9 cellular contexts compared by ENCODE assay signal in the genomic region with DNA sequence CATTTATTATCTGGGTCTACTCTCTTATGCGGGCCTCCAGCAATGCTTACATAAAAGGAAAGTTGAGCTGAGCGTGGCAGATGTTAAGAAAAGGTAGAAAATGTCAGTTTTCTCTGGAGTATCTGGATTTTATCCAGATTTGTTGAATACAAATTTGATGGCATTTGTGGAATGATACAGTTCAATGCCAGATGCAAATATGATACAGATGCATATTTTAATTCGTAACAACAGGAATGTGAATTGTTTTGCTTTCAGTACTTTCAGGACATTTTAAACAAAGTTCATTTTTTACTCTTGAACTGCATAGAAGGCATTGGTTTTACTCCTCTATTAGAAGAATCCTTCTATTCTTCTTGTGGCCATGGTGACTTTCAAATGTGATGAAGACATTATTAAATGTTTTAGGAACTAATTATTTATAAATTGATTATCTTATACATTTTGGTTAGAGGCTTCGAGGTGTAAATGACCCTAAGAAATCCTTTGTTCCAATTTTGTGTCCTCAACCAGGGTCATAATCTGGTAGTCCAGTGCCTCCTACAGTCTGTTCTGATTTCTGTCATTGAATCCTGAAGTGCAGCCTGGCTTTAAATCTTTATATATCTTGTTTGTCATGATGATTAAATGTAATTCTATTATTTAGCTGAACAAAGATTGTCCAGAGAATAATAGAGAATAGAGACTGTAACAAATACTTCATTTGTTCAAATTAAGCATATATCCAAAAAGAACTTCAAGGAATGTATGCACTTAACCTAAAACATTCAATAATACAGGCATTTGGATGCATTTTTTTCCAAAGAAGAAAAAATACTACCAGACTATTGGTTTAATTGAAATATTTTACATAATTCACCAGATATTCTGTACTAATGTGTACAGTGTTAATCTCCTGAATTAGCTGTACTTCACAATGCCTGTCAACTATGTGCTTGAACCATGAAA.
A peak's percentile ranks its signal among the peaks of the same experiment; 100 is the strongest.
DNase-seq lines count a peak whose midpoint lies in the region; ATAC-seq and TF ChIP-seq lines count a peak whose summit lies in the region.
"Had no signal": no experiment of that assay in that cellular context is flagged by ENCODE, and none has a peak within 500 bp of the region (broad histone marks: within the 10 kb centered on the region; RNA-seq: fewer than 3 reads in every experiment).

No MANE protein-coding gene starts in this region.

- no peak for ATAC-seq in activated CD8-positive, alpha-beta T cell treated with anti-CD3 and anti-CD28 coated beads for 36 hours
- no peak for ATAC-seq in activated CD8-positive, alpha-beta T cell treated with anti-CD3 and anti-CD28 coated beads, Interleukin-2, amount 10 ng/mL, durations not matched to agents 7 days and 5 days
- no peak for ATAC-seq in GM21381 (IDR thresholded peaks at IDR 0.05; ENCODE audit: unreplicated experiment)

- TF ChIP-seq EP300 in ovary (IDR thresholded peaks at IDR 0.05), result no peak

- no peaks in the 10 kb centered on the region for H3K36me3 Mint-ChIP-seq in activated CD8-positive, alpha-beta T cell treated with anti-CD3 and anti-CD28 coated beads for 36 hours (ENCODE audit: low read depth)
- H3K36me3 Mint-ChIP-seq in activated CD8-positive, alpha-beta T cell treated with anti-CD3 and anti-CD28 coated beads, Interleukin-2, amount 10 ng/mL, durations not matched to agents 7 days and 5 days (ENCODE audit: low read depth), result no peaks in the 10 kb centered on the region
- H3K36me3 Mint-ChIP-seq: activated naive CD4-positive, alpha-beta T cell treated with anti-CD3 and anti-CD28 coated beads, Interleukin-2, amount 50 U/mL, for 24 hours had no signal

- no peak overlapping the region for H3K27ac Mint-ChIP-seq in activated CD8-positive, alpha-beta T cell treated with anti-CD3 and anti-CD28 coated beads for 36 hours
- no peak overlapping the region for H3K27ac Mint-ChIP-seq in activated CD8-positive, alpha-beta T cell treated with anti-CD3 and anti-CD28 coated beads, Interleukin-2, amount 10 ng/mL, durations not matched to agents 7 days and 5 days
- H3K27ac Mint-ChIP-seq: activated naive CD4-positive, alpha-beta T cell treated with anti-CD3 and anti-CD28 coated beads, Interleukin-2, amount 50 U/mL, for 24 hours had no signal

- TF ChIP-seq CTCF in activated CD8-positive, alpha-beta T cell treated with anti-CD3 and anti-CD28 coated beads for 36 hours (IDR thresholded peaks at IDR 0.05), result peak; percentile 21
- TF ChIP-seq CTCF in epithelial cell of esophagus (IDR thresholded peaks at IDR 0.05; ENCODE audit: insufficient read depth, low read depth, low read length, missing control alignments) (peak; percentile 61), ovary (IDR thresholded peaks at IDR 0.05) (peak in 2 of 3 donors; percentile 60 to 63)

- WGBS in ovary, 3 donors, result 13 to 24% (median 14%) methylated on average over 4 of the region's 4 CpGs

- no peaks in the 10 kb centered on the region for H3K9me3 ChIP-seq in ovary

- no peaks in the 10 kb centered on the region for H3K4me1 Mint-ChIP-seq in activated CD8-positive, alpha-beta T cell treated with anti-CD3 and anti-CD28 coated beads for 36 hours (ENCODE audit: low read depth)
- peaks cover 11% of the 10 kb centered on the region for H3K4me1 Mint-ChIP-seq in activated CD8-positive, alpha-beta T cell treated with anti-CD3 and anti-CD28 coated beads, Interleukin-2, amount 10 ng/mL, durations not matched to agents 7 days and 5 days (ENCODE audit: low read depth)

- no peak for DNase-seq in activated CD8-positive, alpha-beta T cell treated with anti-CD3 and anti-CD28 coated beads for 36 hours
- no peak for DNase-seq in activated CD8-positive, alpha-beta T cell treated with anti-CD3 and anti-CD28 coated beads, Interleukin-2, amount 10 ng/mL, durations not matched to agents 7 days and 5 days
- DNase-seq in NCI-H226 (peak; percentile 7), epithelial cell of esophagus (ENCODE audit: low read depth) (peak; percentile 30), ovary (no peak), inferior parietal cortex (ENCODE audit: extremely low spot score) (no peak), NCI-H2171 treated with DMSO at 0.1 percent for 48 hours (lab: John Stamatoyannopoulos, UW) (no peak)

- no peaks in the 10 kb centered on the region for H3K27me3 ChIP-seq in ovary

- no peaks in the 10 kb centered on the region for H3K36me3 ChIP-seq in ovary

- POLR2A ChIA-PET in activated CD8-positive, alpha-beta T cell treated with anti-CD3 and anti-CD28 coated beads for 36 hours (lab: Charles Lee), result no interaction called here
- POLR2A ChIA-PET in activated CD8-positive, alpha-beta T cell treated with anti-CD3 and anti-CD28 coated beads, Interleukin-2, amount 10 ng/mL, durations not matched to agents 7 days and 5 days (lab: Charles Lee), result interaction anchor here (0.8 kb wide), 1 partner anchor 29 kb away, joined by 3 read pairs; no protein-coding TSS in a partner anchor

- H3K4me3 ChIP-seq in epithelial cell of esophagus (ENCODE audit: low read length) (no peak overlapping the region), ovary (no peak overlapping the region)

- peak overlapping the region in 1 of 2 donors; percentile 10 for H3K27ac ChIP-seq in ovary

- H3K27me3 Mint-ChIP-seq in activated CD8-positive, alpha-beta T cell treated with anti-CD3 and anti-CD28 coated beads for 36 hours, result peaks cover 5% of the 10 kb centered on the region
- peaks cover 5% of the 10 kb centered on the region for H3K27me3 Mint-ChIP-seq in activated CD8-positive, alpha-beta T cell treated with anti-CD3 and anti-CD28 coated beads, Interleukin-2, amount 10 ng/mL, durations not matched to agents 7 days and 5 days (ENCODE audit: low read depth)
- H3K27me3 Mint-ChIP-seq: activated naive CD4-positive, alpha-beta T cell treated with anti-CD3 and anti-CD28 coated beads, Interleukin-2, amount 50 U/mL, for 24 hours had no signal

- intact Hi-C loops in activated CD8-positive, alpha-beta T cell treated with anti-CD3 and anti-CD28 coated beads for 36 hours (cut with micrococcal nuclease), result no loop called here
- intact Hi-C loops in ovary (cut with DNase I), result loop anchor here in 3 of 4 donors (1.0 to 10.0 kb wide), 3 partner anchors 292 to 440 kb away; partner anchors contain the start of gene FMNL2 (in 1 of the 3)

- no peak for TF ChIP-seq POLR2A in ovary (IDR thresholded peaks at IDR 0.05)

- H3K4me1 ChIP-seq in ovary (ENCODE audit: insufficient read depth), result peaks cover 3% of the 10 kb centered on the region

- CTCF ChIA-PET in activated CD8-positive, alpha-beta T cell treated with anti-CD3 and anti-CD28 coated beads for 36 hours (lab: Charles Lee), result interaction anchor here (0.9 to 3.9 kb wide), 6 partner anchors 8 to 591 kb away, joined by 3 to 20 read pairs (median 4); partner anchors contain the start of gene STAM2
- CTCF ChIA-PET in activated CD8-positive, alpha-beta T cell treated with anti-CD3 and anti-CD28 coated beads, Interleukin-2, amount 10 ng/mL, durations not matched to agents 7 days and 5 days (lab: Charles Lee), result interaction anchor here (2.7 to 3.1 kb wide), 2 partner anchors 8 to 451 kb away, joined by 9 to 15 read pairs; partner anchors contain the start of gene STAM2

- no peak overlapping the region for H3K4me3 Mint-ChIP-seq in activated CD8-positive, alpha-beta T cell treated with anti-CD3 and anti-CD28 coated beads for 36 hours
- no peak overlapping the region for H3K4me3 Mint-ChIP-seq in activated CD8-positive, alpha-beta T cell treated with anti-CD3 and anti-CD28 coated beads, Interleukin-2, amount 10 ng/mL, durations not matched to agents 7 days and 5 days
- H3K4me3 Mint-ChIP-seq: activated naive CD4-positive, alpha-beta T cell treated with anti-CD3 and anti-CD28 coated beads, Interleukin-2, amount 50 U/mL, for 24 hours had no signal

- H3K9me3 Mint-ChIP-seq in activated CD8-positive, alpha-beta T cell treated with anti-CD3 and anti-CD28 coated beads for 36 hours, result no peaks in the 10 kb centered on the region
- no peaks in the 10 kb centered on the region for H3K9me3 Mint-ChIP-seq in activated CD8-positive, alpha-beta T cell treated with anti-CD3 and anti-CD28 coated beads, Interleukin-2, amount 10 ng/mL, durations not matched to agents 7 days and 5 days (ENCODE audit: insufficient read depth)
- H3K9me3 Mint-ChIP-seq: activated naive CD4-positive, alpha-beta T cell treated with anti-CD3 and anti-CD28 coated beads, Interleukin-2, amount 50 U/mL, for 24 hours had no signal

Comparison
In these comparisons a context has a peak if more than half of its experiments do, and no peak if none do; other contexts are left out.
1. DNase-seq: peak in NCI-H226 (single experiment) and epithelial cell of esophagus (single experiment); none in activated CD8-positive, alpha-beta T cell treated with anti-CD3 and anti-CD28 coated beads for 36 hours (single experiment), activated CD8-positive, alpha-beta T cell treated with anti-CD3 and anti-CD28 coated beads, Interleukin-2, amount 10 ng/mL, durations not matched to agents 7 days and 5 days (single experiment), ovary (0 of 5), inferior parietal cortex (single experiment) and NCI-H2171 treated with DMSO at 0.1 percent for 48 hours (single experiment).
2. Peak in every context shown above with its lines, with median percentiles within 50 percentile points of each other: CTCF ChIP-seq.